Comparison of ENCODE assay signal across 18 cellular contexts in the genomic region with DNA sequence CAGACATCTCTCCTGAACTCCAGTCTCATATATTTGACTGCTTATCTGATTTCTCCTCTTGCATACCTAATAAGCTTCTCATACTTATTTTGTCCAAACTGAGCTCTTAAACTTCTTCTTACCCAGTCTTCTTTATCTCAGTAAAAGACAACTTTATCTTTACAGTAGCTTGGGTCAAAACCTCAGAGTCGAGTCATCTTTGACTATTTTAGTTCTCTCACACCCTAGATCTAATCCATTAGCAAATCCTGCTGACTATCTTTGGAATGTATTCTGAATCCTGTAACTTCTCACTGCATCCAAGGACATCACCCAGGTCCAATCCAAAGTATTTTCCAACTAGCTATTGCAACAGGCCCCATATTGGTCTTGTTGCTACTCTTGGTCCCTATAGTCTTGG. TPM values are rescaled to one million over a fixed set of nuclear protein-coding genes. Genes with fewer than 3 reads are reported as not detected.
DNase-seq lines count a peak whose midpoint lies in the region; ATAC-seq, FAIRE-seq and TF ChIP-seq lines count a peak whose summit lies in the region.
"Had no signal": no experiment of that assay in that cellular context is flagged by ENCODE, and none has a peak within 500 bp of the region (broad histone marks: within the 10 kb centered on the region; RNA-seq: fewer than 3 reads in every experiment).

No MANE protein-coding gene starts in this region.

- H4K20me1 ChIP-seq in astrocyte (ENCODE audit: insufficient read depth, low read length), result no peaks in the 10 kb centered on the region

- peaks cover 11% of the 10 kb centered on the region for H3K4me1 Mint-ChIP-seq in HFFc6 (ENCODE audit: low read depth)
- peaks cover 2% of the 10 kb centered on the region for H3K4me1 Mint-ChIP-seq in astrocyte (ENCODE audit: low read depth, unreplicated experiment)
- H3K4me1 Mint-ChIP-seq in glutamatergic neuron (ENCODE audit: low read depth, unreplicated experiment), result no peaks in the 10 kb centered on the region

- no peak overlapping the region for H3K4ac ChIP-seq in mesenchymal stem cell (ENCODE audit: low read depth in 1 of 2, low read length in 2 of 2)

- no peak overlapping the region for H3K4me3 ChIP-seq in astrocyte (ENCODE audit: insufficient read depth, low read depth, low read length)
- H3K4me3 ChIP-seq in mesenchymal stem cell (ENCODE audit: insufficient read depth in 1 of 2, low read depth in 1 of 2, low read length in 2 of 2), result no peak overlapping the region
- H3K4me3 ChIP-seq in vagina, result no peak overlapping the region
- H3K4me3 ChIP-seq: MG63 had no signal

- H3K18ac ChIP-seq in mesenchymal stem cell (ENCODE audit: low read depth in 1 of 2, low read length in 2 of 2), result no peak overlapping the region

- no peak for TF ChIP-seq POLR2A in vagina (IDR thresholded peaks at IDR 0.05)

- H3K14ac ChIP-seq in mesenchymal stem cell (ENCODE audit: low read length in 2 of 2), result no peak overlapping the region

- intact Hi-C loops in vagina (cut with DNase I), result no loop called here

- H4K8ac ChIP-seq in mesenchymal stem cell (ENCODE audit: low read length), result no peak overlapping the region

- no peaks in the 10 kb centered on the region for H3K79me1 ChIP-seq in mesenchymal stem cell (replicated peaks; ENCODE audit: low read length, poor library complexity, severe bottlenecking)

- H2BK5ac ChIP-seq in mesenchymal stem cell (ENCODE audit: low read depth, low read length, poor library complexity, severe bottlenecking), result no peak overlapping the region

- no peaks in the 10 kb centered on the region for H3K36me3 ChIP-seq in astrocyte (ENCODE audit: insufficient read depth, low read length)
- no peaks in the 10 kb centered on the region for H3K36me3 ChIP-seq in mesenchymal stem cell (ENCODE audit: control insufficient read depth in 1 of 2, insufficient read depth in 2 of 2, low read depth in 1 of 2, low read length in 2 of 2)
- no peaks in the 10 kb centered on the region for H3K36me3 ChIP-seq in vagina
- H3K36me3 ChIP-seq: BE2C, MG63 had no signal

- peak; percentile 39 for DNase-seq in HFFc6
- DNase-seq in astrocyte (ENCODE audit: low read depth), result peak; percentile 70
- peak; percentile 41 for DNase-seq in mesenchymal stem cell
- no peak for DNase-seq in vagina (ENCODE audit: extremely low spot score in 2 of 2)
- no peak for DNase-seq in glutamatergic neuron
- no peak for DNase-seq in islet precursor cell
- DNase-seq: BE2C; CD4-positive, alpha-beta T cell; DMS79; MG63; NCI-H1092 treated with DMSO at 0.1 percent for 48 hours; NCI-H1694; NCI-H446 treated with DMSO at 0.1 percent for 48 hours; NK-92 treated with Interleukin-12 subunit alpha and Interleukin-12 subunit beta, amount 100 ng/mL, for 24 hours; SHP77 treated with DMSO at 0.1 percent for 48 hours had no signal

- H3K36me3 Mint-ChIP-seq in HFFc6 (ENCODE audit: low read depth), result no peaks in the 10 kb centered on the region
- H3K36me3 Mint-ChIP-seq in astrocyte (ENCODE audit: low read depth, unreplicated experiment), result no peaks in the 10 kb centered on the region
- no peaks in the 10 kb centered on the region for H3K36me3 Mint-ChIP-seq in glutamatergic neuron (ENCODE audit: unreplicated experiment)

- H3K9me3 ChIP-seq in astrocyte (ENCODE audit: insufficient read depth, low read depth, low read length) (no peaks in the 10 kb centered on the region), mesenchymal stem cell (ENCODE audit: control insufficient read depth, low read length) (no peaks in the 10 kb centered on the region), vagina (no peaks in the 10 kb centered on the region)
- H3K9me3 ChIP-seq: BE2C, MG63 had no signal

- H2BK120ac ChIP-seq in mesenchymal stem cell (ENCODE audit: low read depth, low read length), result no peak overlapping the region

- H3K4me3 Mint-ChIP-seq in HFFc6 (no peak overlapping the region), astrocyte (ENCODE audit: unreplicated experiment) (no peak overlapping the region), glutamatergic neuron (ENCODE audit: unreplicated experiment) (no peak overlapping the region)
- H3K4me3 Mint-ChIP-seq: CD4-positive, alpha-beta T cell had no signal

- peak; percentile 84 for FAIRE-seq in astrocyte (lab: Jason Lieb, UNC)
- FAIRE-seq: H1, HepG2 had no signal

- no peak for ATAC-seq in GM21576 (IDR thresholded peaks at IDR 0.05; ENCODE audit: unreplicated experiment)

- H2AFZ ChIP-seq in astrocyte (ENCODE audit: low read depth, low read length) (no peak overlapping the region), mesenchymal stem cell (ENCODE audit: low read depth, low read length) (no peak overlapping the region)

- 25% methylated on average over 1 of the region's 1 CpG for WGBS in mesenchymal stem cell

- H3K4me1 ChIP-seq in astrocyte (ENCODE audit: insufficient read depth, low read length) (no peaks in the 10 kb centered on the region), mesenchymal stem cell (ENCODE audit: control insufficient read depth, insufficient read depth, low read depth, low read length) (no peaks in the 10 kb centered on the region), vagina (no peaks in the 10 kb centered on the region)
- H3K4me1 ChIP-seq: BE2C had no signal

- TF ChIP-seq CTCF in HFFc6 (IDR thresholded peaks at IDR 0.05), result no peak
- no peak for TF ChIP-seq CTCF in astrocyte (IDR thresholded peaks at IDR 0.05; ENCODE audit: insufficient read depth, low read depth, low read length)
- no peak for TF ChIP-seq CTCF in vagina (IDR thresholded peaks at IDR 0.05)
- TF ChIP-seq CTCF in glutamatergic neuron (IDR thresholded peaks at IDR 0.05; ENCODE audit: partially characterized antibody, unreplicated experiment), result no peak

- H3K27ac Mint-ChIP-seq in HFFc6, result no peak overlapping the region
- H3K27ac Mint-ChIP-seq in astrocyte (ENCODE audit: unreplicated experiment), result no peak overlapping the region
- H3K27ac Mint-ChIP-seq in glutamatergic neuron (ENCODE audit: unreplicated experiment), result no peak overlapping the region
- H3K27ac Mint-ChIP-seq: CD4-positive, alpha-beta T cell had no signal

- H2AK5ac ChIP-seq in mesenchymal stem cell (ENCODE audit: low read length, severe bottlenecking), result no peak overlapping the region

- H3K27me3 Mint-ChIP-seq in HFFc6 (ENCODE audit: insufficient read depth), result peaks cover 2% of the 10 kb centered on the region
- H3K27me3 Mint-ChIP-seq in astrocyte (ENCODE audit: low read depth, unreplicated experiment), result peaks cover 2% of the 10 kb centered on the region
- peaks cover 2% of the 10 kb centered on the region for H3K27me3 Mint-ChIP-seq in glutamatergic neuron (ENCODE audit: unreplicated experiment)
- H3K27me3 Mint-ChIP-seq: CD4-positive, alpha-beta T cell had no signal

- H3K4me2 ChIP-seq in astrocyte (ENCODE audit: low read length), result no peak overlapping the region
- no peak overlapping the region for H3K4me2 ChIP-seq in mesenchymal stem cell (ENCODE audit: low read length, poor library complexity, severe bottlenecking)

- no peak overlapping the region for H3K23ac ChIP-seq in mesenchymal stem cell (ENCODE audit: low read length in 2 of 2)

- no peak overlapping the region for H2BK15ac ChIP-seq in mesenchymal stem cell (ENCODE audit: low read depth, poor library complexity, severe bottlenecking)

- H4K91ac ChIP-seq in mesenchymal stem cell (ENCODE audit: low read length), result no peak overlapping the region

- H3K27me3 ChIP-seq in astrocyte (ENCODE audit: insufficient read depth, low read length) (no peaks in the 10 kb centered on the region), mesenchymal stem cell (ENCODE audit: control insufficient read depth in 1 of 2, insufficient read depth in 1 of 2, low read length in 2 of 2) (no peaks in the 10 kb centered on the region), vagina (no peaks in the 10 kb centered on the region)
- H3K27me3 ChIP-seq: BE2C, MG63 had no signal

- H2BK12ac ChIP-seq in mesenchymal stem cell (ENCODE audit: low read length in 2 of 2), result no peak overlapping the region

- H3K27ac ChIP-seq in astrocyte (ENCODE audit: low read depth, low read length) (no peak overlapping the region), mesenchymal stem cell (ENCODE audit: low read length, poor library complexity, severe bottlenecking) (no peak overlapping the region), vagina (no peak overlapping the region)

- no peak overlapping the region for H3K9ac ChIP-seq in astrocyte (ENCODE audit: low read length)
- H3K9ac ChIP-seq in mesenchymal stem cell (ENCODE audit: low read length), result no peak overlapping the region

- H3K79me2 ChIP-seq in astrocyte (ENCODE audit: insufficient read depth, low read length), result no peaks in the 10 kb centered on the region

- no peaks in the 10 kb centered on the region for H3K9me3 Mint-ChIP-seq in HFFc6
- H3K9me3 Mint-ChIP-seq in astrocyte (ENCODE audit: unreplicated experiment), result no peaks in the 10 kb centered on the region
- H3K9me3 Mint-ChIP-seq in glutamatergic neuron (ENCODE audit: unreplicated experiment), result no peaks in the 10 kb centered on the region
- H3K9me3 Mint-ChIP-seq: CD4-positive, alpha-beta T cell had no signal

RNA-seq across cellular contexts. Expression of gene JAK2, which starts 11.8 kb away (rescaled TPM):
- 1 to 10 TPM; 5.0 to 6.5 (median 6.0) TPM for total RNA-seq in HFFc6 (2021; fragmentation: NEBNext Ultra II Directional; extraction: Animal tissue kit (Norgen Biotek cat#: 25700))
- 12.3 and 13.2 TPM in 2 replicates for total RNA-seq in astrocyte
- polyA plus RNA-seq in mesenchymal stem cell (2013, experiment 1 of 2), result 6.6 TPM
- 6.4 TPM for polyA plus RNA-seq in mesenchymal stem cell (2013, experiment 2 of 2)
- total RNA-seq in vagina, result 25.8 TPM
- 5.8 TPM for total RNA-seq in glutamatergic neuron (ENCODE audit: unreplicated experiment)

Comparison
In these comparisons a context has a peak if more than half of its experiments do, and no peak if none do; other contexts are left out.
1. DNase-seq: peak in HFFc6 (single experiment), astrocyte (single experiment) and mesenchymal stem cell (single experiment); none in vagina (0 of 2), glutamatergic neuron (single experiment) and islet precursor cell (single experiment).